Comparison of ENCODE assay signal across 1 cellular context in the genomic region with DNA sequence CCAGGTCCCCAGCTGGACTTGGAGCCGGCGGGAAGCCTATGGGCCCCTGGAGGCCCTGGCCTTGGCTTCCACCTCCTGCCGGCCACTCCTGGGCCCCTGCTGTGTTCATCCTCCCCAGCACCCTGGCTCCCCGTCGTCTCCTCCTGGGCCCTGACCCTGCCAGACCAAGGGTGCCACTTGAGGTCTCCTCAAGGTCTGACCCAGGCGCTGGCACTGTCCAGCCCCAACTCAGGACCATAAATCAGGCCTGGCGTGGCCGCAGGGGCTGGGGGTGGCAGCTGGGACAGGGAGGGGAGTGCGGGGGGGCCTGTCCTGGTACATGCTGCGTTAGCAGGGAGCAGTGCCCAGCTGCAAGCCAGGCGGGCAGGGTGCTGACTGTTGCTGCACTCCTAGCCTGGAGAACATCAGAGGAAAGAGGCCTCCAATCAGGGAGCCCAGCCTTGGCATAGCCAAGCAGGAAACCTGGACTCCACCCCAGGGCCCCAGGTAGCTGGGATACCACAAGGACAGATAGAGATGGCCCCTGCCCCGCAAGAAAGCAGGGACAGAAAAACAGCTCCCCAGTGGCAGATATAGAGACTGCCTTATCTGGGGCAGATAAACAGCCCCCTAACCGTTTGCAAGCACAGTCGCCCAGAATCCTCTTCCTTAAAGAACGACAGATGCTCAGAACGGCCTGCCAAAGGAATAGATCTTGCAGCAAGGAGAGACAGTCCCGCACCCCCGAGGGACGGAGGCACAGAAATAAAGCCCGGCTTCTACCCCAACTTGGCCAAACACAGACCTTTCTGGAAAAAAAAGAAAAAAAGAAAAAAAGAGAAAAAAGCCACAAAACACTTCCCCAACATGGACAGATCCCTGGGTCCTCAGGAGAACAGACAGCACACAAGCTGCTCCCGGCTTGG.
TF ChIP-seq lines count a peak whose summit lies in the region.

No MANE protein-coding gene starts in this region.

TF ChIP-seq in H1, 55 proteins besides CTCF, POLR2A, EP300 and RAD21:
- TF ChIP-seq SP4 (IDR thresholded peaks at IDR 0.05; ENCODE audit: low read length) (no peak), BRCA1 (IDR thresholded peaks at IDR 0.05; ENCODE audit: low read depth, low read length) (no peak), POLR2AphosphoS5 (IDR thresholded peaks at IDR 0.05; ENCODE audit: low read depth, low read length) (no peak), NANOG (IDR thresholded peaks at IDR 0.05; ENCODE audit: insufficient read depth, low read depth, low read length, poor library complexity, severe bottlenecking) (no peak)
- TF ChIP-seq, protein P1, sequence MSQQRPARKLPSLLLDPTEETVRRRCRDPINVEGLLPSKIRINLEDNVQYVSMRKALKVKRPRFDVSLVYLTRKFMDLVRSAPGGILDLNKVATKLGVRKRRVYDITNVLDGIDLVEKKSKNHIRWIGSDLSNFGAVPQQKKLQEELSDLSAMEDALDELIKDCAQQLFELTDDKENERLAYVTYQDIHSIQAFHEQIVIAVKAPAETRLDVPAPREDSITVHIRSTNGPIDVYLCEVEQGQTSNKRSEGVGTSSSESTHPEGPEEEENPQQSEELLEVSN (IDR thresholded peaks at IDR 0.05) = no peak
